In the genomic region with DNA sequence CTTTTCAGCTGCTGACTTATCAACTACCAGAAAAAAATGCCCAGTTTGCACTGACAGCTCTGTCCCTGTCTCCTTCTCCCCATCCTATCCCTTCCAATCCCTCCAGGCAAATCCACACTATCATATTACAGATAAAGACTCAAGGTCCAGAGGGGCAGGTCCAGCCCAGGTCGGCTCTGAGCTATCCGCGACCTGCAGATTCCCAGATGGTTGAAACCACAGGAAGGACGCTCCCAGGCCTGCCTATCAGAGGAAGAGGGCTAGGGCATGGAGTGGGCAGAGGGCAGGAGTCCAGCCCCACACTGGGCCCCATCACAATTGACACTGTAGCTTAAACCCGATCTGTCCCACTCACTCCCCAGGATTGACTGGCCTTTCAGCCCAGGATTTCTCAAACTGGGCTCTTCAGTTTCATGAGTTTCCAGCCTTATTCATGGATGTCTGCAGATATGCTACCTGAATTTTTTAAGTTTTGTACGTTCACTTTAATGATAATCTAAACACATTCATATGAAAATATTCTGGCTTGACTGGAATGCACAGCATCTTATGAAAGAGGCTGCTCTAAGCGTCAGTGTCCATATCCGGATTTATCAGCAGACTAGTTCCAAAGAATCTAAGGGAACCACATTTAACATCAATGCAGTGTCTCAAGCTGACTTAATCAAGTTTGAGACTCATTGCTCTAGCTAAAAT, we compare ENCODE assay signal across 1 cellular context.
A peak's percentile ranks its signal among the peaks of the same experiment; 100 is the strongest.
TF ChIP-seq lines count a peak whose summit lies in the region.

No MANE protein-coding gene starts in this region.

TF ChIP-seq in IMR-90, 13 proteins besides CTCF, POLR2A, EP300 and RAD21:
- peak; percentile 72 for TF ChIP-seq CEBPB (IDR thresholded peaks at IDR 0.05; ENCODE audit: low read depth, low read length)
- no peak for TF ChIP-seq RCOR1 (IDR thresholded peaks at IDR 0.05; ENCODE audit: insufficient replicate concordance, low read length)
